9 cellular contexts compared by ENCODE assay signal in the genomic region with DNA sequence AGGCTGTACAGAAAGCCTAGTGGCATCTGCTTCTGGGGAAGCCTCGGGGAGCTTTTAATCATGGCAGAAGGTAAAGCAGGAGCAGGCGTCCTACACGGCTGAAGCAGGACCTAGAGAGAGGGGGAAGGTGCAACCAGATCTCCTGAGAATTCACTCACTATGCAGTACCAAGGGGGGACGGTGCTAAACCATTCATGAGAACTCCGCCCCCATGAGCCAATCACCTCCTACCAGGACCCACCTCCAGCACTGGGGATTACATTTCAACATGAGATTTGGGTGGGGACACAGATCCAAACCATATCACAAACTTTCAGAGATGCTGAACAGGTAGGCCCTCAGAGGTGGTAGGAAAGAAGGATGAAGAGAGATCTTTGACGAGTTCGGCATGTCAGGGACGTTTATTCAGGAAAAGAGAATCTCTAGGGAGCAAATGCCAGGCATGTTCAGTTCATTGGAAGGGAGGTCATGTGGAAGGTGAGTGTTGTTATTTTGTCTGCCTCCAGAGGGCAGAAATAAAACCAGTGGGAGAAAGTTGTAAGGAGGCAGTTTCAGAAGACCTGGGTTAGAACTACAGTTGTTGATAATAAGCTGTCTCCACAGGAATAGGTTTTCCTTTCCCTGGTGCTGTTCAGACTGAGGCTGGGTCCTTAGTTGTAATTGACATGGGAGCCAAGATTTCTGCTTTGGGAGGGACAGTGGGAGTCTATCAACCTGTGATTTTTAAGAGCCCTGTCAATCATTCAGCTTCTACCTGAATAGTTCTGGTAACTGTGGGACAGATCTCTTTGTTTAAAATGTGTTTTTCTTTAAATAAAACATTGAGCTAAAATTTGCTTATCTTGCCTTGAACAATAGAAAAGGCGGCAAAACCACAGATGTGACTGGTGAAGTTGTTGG. TPM values are rescaled to one million over a fixed set of nuclear protein-coding genes. Genes with fewer than 3 reads are reported as not detected.
DNase-seq lines count a peak whose midpoint lies in the region; ATAC-seq and TF ChIP-seq lines count a peak whose summit lies in the region.
"Had no signal": no experiment of that assay in that cellular context is flagged by ENCODE, and none has a peak within 500 bp of the region (broad histone marks: within the 10 kb centered on the region; RNA-seq: fewer than 3 reads in every experiment).

No MANE protein-coding gene starts in this region.

- peak; percentile 10 for DNase-seq in activated T-cell treated with anti-CD3 and anti-CD28 coated beads for 4 hours
- DNase-seq in activated T-cell treated with anti-CD3 and anti-CD28 coated beads, Interleukin-2, amount 50 U/mL, for 48 hours = no peak
- peak; percentile 64 for DNase-seq in MM.1S
- peak; percentile 44 to 61 for DNase-seq in cardiac fibroblast (ENCODE audit: low read depth in 2 of 2)
- peak; percentile 58 for DNase-seq in myocyte (ENCODE audit: low read depth)
- no peak for DNase-seq in ecto neural progenitor cell (ENCODE audit: low spot score)
- no peak for DNase-seq in GOT3 (lab: John Stamatoyannopoulos, UW)

- H3K9me3 ChIP-seq in MM.1S (replicated peaks; ENCODE audit: insufficient read depth, low read length) = no peaks in the 10 kb centered on the region

- peak overlapping the region; percentile 38; the same call in 1 of the 2 replicates for H3K27ac ChIP-seq in MM.1S (ENCODE audit: low read length)

- H4K20me1 ChIP-seq in MM.1S (ENCODE audit: insufficient read depth, low read length) = no peaks in the 10 kb centered on the region

- peaks cover 15% of the 10 kb centered on the region for H3K79me2 ChIP-seq in MM.1S (ENCODE audit: low read length)

- H3K4me3 ChIP-seq in MM.1S (ENCODE audit: low read length) (no peak overlapping the region), cardiac fibroblast (replicated peaks in 1 of 2; ENCODE audit: low read depth in 2 of 2, low read length in 2 of 2) (no peak overlapping the region)

- no peaks in the 10 kb centered on the region for H3K36me3 ChIP-seq in MM.1S (replicated peaks; ENCODE audit: insufficient read depth, low read length)

- H3K4me2 ChIP-seq in MM.1S (ENCODE audit: low read depth, low read length) = peak overlapping the region; percentile 26; the same call in 1 of the 2 replicates

- no peaks in the 10 kb centered on the region for H3K9me2 ChIP-seq in MM.1S (replicated peaks; ENCODE audit: insufficient read depth, low read length)

- TF ChIP-seq CTCF in MM.1S (IDR thresholded peaks at IDR 0.05; ENCODE audit: low read length) (peak; percentile 76), cardiac fibroblast (IDR thresholded peaks at IDR 0.05; ENCODE audit: low read depth, low read length) (peak; percentile 45)

- 0 out of 2 replicates have a peak overlapping the region, but pooled peaks have one; percentile 1 for H2AFZ ChIP-seq in MM.1S (ENCODE audit: low read length)

- no peak overlapping the region for H3K9ac ChIP-seq in MM.1S (ENCODE audit: low read length)

- no peak for ATAC-seq in GM21825 (IDR thresholded peaks at IDR 0.05; ENCODE audit: unreplicated experiment)
- ATAC-seq: activated naive CD4-positive, alpha-beta T cell treated with anti-CD3 and anti-CD28 coated beads, Interleukin-2, amount 50 U/mL, for 72 hours had no signal

- H3K27me3 ChIP-seq in MM.1S (replicated peaks; ENCODE audit: insufficient read depth, low read length) = no peaks in the 10 kb centered on the region

- H3F3A ChIP-seq in MM.1S (ENCODE audit: insufficient read depth, low read length) = peaks cover 4% of the 10 kb centered on the region; the same call in 1 of the 2 replicates

- H3K4me1 ChIP-seq in MM.1S (ENCODE audit: low read length) = peaks cover 28% of the 10 kb centered on the region

RNA-seq across cellular contexts. Expression of gene FNDC3B, which starts 4.3 kb away (rescaled TPM):
- 49.5 and 66.9 TPM in 2 replicates for total RNA-seq in myocyte
- polyA plus RNA-seq in myocyte (2012) = 68.4 TPM

Comparison
In these comparisons a context has a peak if more than half of its experiments do, and no peak if none do; other contexts are left out.
1. DNase-seq: peak in activated T-cell treated with anti-CD3 and anti-CD28 coated beads for 4 hours (single experiment), MM.1S (single experiment), cardiac fibroblast (2 of 2) and myocyte (single experiment); none in activated T-cell treated with anti-CD3 and anti-CD28 coated beads, Interleukin-2, amount 50 U/mL, for 48 hours (0 of 2), ecto neural progenitor cell (single experiment) and GOT3 (single experiment).